In the genomic region with DNA sequence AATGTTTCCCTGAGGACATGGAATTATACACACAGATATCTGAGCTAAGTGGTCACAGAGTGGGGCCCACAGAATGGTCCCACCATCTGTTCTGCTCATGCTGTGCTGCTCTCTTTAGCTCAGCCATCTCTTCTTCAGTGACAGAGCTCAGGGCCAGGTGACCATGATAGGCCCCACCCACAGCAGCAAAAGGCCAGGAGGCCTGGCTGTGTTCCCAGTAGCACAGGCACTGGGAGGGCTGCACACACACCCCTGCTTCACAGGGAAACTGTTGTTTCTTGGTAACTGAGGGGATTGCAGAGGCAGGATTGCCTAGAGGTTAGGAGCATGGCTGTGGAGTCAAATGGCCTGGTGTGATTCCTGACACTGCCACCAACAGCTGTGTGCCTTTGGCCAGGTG, we compare ENCODE assay signal across 11 cellular contexts. TPM values are rescaled to one million over a fixed set of nuclear protein-coding genes. Genes with fewer than 3 reads are reported as not detected.
DNase-seq lines count a peak whose midpoint lies in the region; ATAC-seq and TF ChIP-seq lines count a peak whose summit lies in the region.
"Had no signal": no experiment of that assay in that cellular context is flagged by ENCODE, and none has a peak within 500 bp of the region (broad histone marks: within the 10 kb centered on the region; RNA-seq: fewer than 3 reads in every experiment).

No MANE protein-coding gene starts in this region.

- ATAC-seq in HG03520 (IDR thresholded peaks at IDR 0.05; ENCODE audit: unreplicated experiment) (no peak), HG03432 (IDR thresholded peaks at IDR 0.05; ENCODE audit: unreplicated experiment) (no peak)
- ATAC-seq: activated naive CD4-positive, alpha-beta T cell treated with anti-CD3 and anti-CD28 coated beads, Interleukin-2, amount 50 U/mL, for 72 hours had no signal

- H3K27ac ChIP-seq in neutrophil: peak overlapping the region; percentile 74
- H3K27ac ChIP-seq: esophagus squamous epithelium had no signal

- TF ChIP-seq CTCF in neutrophil (IDR thresholded peaks at IDR 0.05): no peak

- H3K27me3 ChIP-seq in neutrophil: no peaks in the 10 kb centered on the region
- H3K27me3 ChIP-seq: esophagus squamous epithelium had no signal

- H3K36me3 ChIP-seq in neutrophil: no peaks in the 10 kb centered on the region
- H3K36me3 ChIP-seq: esophagus squamous epithelium had no signal

- peaks cover 60 to 65% of the 10 kb centered on the region in 2 experiments for H3K4me1 ChIP-seq in neutrophil (ENCODE audit: control insufficient read depth in 1 of 2, insufficient read depth in 1 of 2, low read depth in 1 of 2, low read length in 1 of 2)
- H3K4me1 ChIP-seq: esophagus squamous epithelium had no signal

- no peak overlapping the region for H3K4me3 ChIP-seq in neutrophil (ENCODE audit: low read depth in 1 of 2, low read length in 1 of 2)
- H3K4me3 ChIP-seq: esophagus squamous epithelium had no signal

- DNase-seq in NCI-H1417 (lab: John Stamatoyannopoulos, UW) (peak in 2 of 3 experiments; percentile 17 to 40), NCI-H1417 treated with DMSO at 0.1 percent for 48 hours (lab: John Stamatoyannopoulos, UW) (no peak), NCI-H2107 treated with DMSO at 0.1 percent for 48 hours (lab: John Stamatoyannopoulos, UW; ENCODE audit: unreplicated experiment) (peak; percentile 29), astrocyte of the hippocampus (ENCODE audit: low read depth, low spot score) (peak; percentile 14), mucosa of gallbladder (ENCODE audit: low spot score) (no peak)
- DNase-seq: esophagus squamous epithelium had no signal

- no peaks in the 10 kb centered on the region for H3K9me3 ChIP-seq in neutrophil
- H3K9me3 ChIP-seq: esophagus squamous epithelium had no signal

RNA-seq across cellular contexts. Expression of a gene that starts 4.8 kb away (rescaled TPM):
- not detected for total RNA-seq in mucosa of gallbladder
- total RNA-seq: activated naive CD4-positive, alpha-beta T cell treated with anti-CD3 and anti-CD28 coated beads, Interleukin-2, amount 50 U/mL, for 72 hours; esophagus squamous epithelium had no signal

RNA-seq across cellular contexts. Expression of a gene that starts 33.7 kb away (rescaled TPM):
- not detected for total RNA-seq in mucosa of gallbladder
- total RNA-seq: activated naive CD4-positive, alpha-beta T cell treated with anti-CD3 and anti-CD28 coated beads, Interleukin-2, amount 50 U/mL, for 72 hours; esophagus squamous epithelium; urinary bladder had no signal

Comparison
In these comparisons a context has a peak if more than half of its experiments do, and no peak if none do; other contexts are left out.
1. DNase-seq: peak in NCI-H1417 (2 of 3), NCI-H2107 treated with DMSO at 0.1 percent for 48 hours (single experiment) and astrocyte of the hippocampus (single experiment); none in NCI-H1417 treated with DMSO at 0.1 percent for 48 hours (single experiment) and mucosa of gallbladder (single experiment).